In genomic region chr18:67273288-67273687, GRCh38 we compare ENCODE assay signal across 30 cellular contexts.
"Had no signal": no experiment of that assay in that cellular context is flagged by ENCODE, and none has a peak within 500 bp of the region (broad histone marks: within the 10 kb centered on the region; RNA-seq: fewer than 3 reads in every experiment).

No MANE protein-coding gene starts in this region.

- H3K36me3 ChIP-seq: SJCRH30 had no signal

- ATAC-seq: Panc1, Right ventricle myocardium inferior, SK-N-SH treated with all-trans-retinoic acid at 6 μM for 48 hours had no signal

- H3K4me3 ChIP-seq: PC-9, SJCRH30, SK-N-MC had no signal

- H3K9ac ChIP-seq: KMS-11 had no signal

- H3K9me3 ChIP-seq: SJCRH30 had no signal

- H3K27me3 ChIP-seq: SJCRH30 had no signal

- H3K4me1 ChIP-seq: SJCRH30 had no signal

- H3K4me2 ChIP-seq: KMS-11, PC-9 had no signal

- DNase-seq: Karpas-422, MM.1S, MV-4-11, NCI-H1092, NCI-H1105, NCI-H1417 treated with DMSO at 0.1 percent for 48 hours, NCI-H1436 treated with DMSO at 0.1 percent for 48 hours, NCI-H1694 treated with DMSO at 0.1 percent for 48 hours, NCI-H187 treated with DMSO at 0.1 percent for 48 hours, NCI-H2029, NCI-H2081, NCI-H2171 treated with DMSO at 0.1 percent for 48 hours, NCI-H2227 treated with DMSO at 0.1 percent for 48 hours, NCI-H345, NCI-H446, NCI-H510A treated with DMSO at 0.1 percent for 48 hours, NCI-H526, NCI-H69, NCI-H748 treated with DMSO at 0.1 percent for 48 hours, NCI-H82, PC-9, SHP77, SIG-M5, SJCRH30 had no signal

- H2AFZ ChIP-seq: PC-9 had no signal

- H3K27ac ChIP-seq: KMS-11, PC-9, RWPE1, SJCRH30, SK-N-MC had no signal
